ENCODE assay signal across 9 cellular contexts in genomic region chr17:46154151-46154816, GRCh38. TPM values are rescaled to one million over a fixed set of nuclear protein-coding genes. Genes with fewer than 3 reads are reported as not detected.
DNase-seq lines count a peak whose midpoint lies in the region; ATAC-seq and TF ChIP-seq lines count a peak whose summit lies in the region.
"Had no signal": no experiment of that assay in that cellular context is flagged by ENCODE, and none has a peak within 500 bp of the region (broad histone marks: within the 10 kb centered on the region; RNA-seq: fewer than 3 reads in every experiment).

No MANE protein-coding gene starts in this region.

- DNase-seq in HFFc6, result peak; percentile 21
- no peak for DNase-seq in endodermal cell
- no peak for DNase-seq in AG08396 (ENCODE audit: low spot score)
- DNase-seq in body of pancreas, result no peak
- DNase-seq in sciatic nerve (ENCODE audit: low spot score), result no peak
- no peak for DNase-seq in DMS153 (lab: John Stamatoyannopoulos, UW)
- DNase-seq: activated CD4-positive, CD25-positive, alpha-beta regulatory T cell treated with anti-CD3 and anti-CD28 coated beads, Interleukin-2, amount 50 U/mL, for 72 hours had no signal

- H3K36me3 ChIP-seq in endodermal cell (ENCODE audit: control insufficient read depth, insufficient read depth, low read length) (peaks cover 6% of the 10 kb centered on the region), rectal smooth muscle tissue (ENCODE audit: control insufficient read depth, insufficient read depth, low read length) (no peaks in the 10 kb centered on the region), body of pancreas (replicated peaks in 1 of 2; ENCODE audit: insufficient read depth in 1 of 2, low read depth in 2 of 2) (no peaks in the 10 kb centered on the region)

- H3K4me3 ChIP-seq in endodermal cell (ENCODE audit: low read length), result no peak overlapping the region
- no peak overlapping the region for H3K4me3 ChIP-seq in rectal smooth muscle tissue (ENCODE audit: low read length)
- no peak overlapping the region for H3K4me3 ChIP-seq in body of pancreas

- H3K27me3 Mint-ChIP-seq in HFFc6 (ENCODE audit: insufficient read depth), result no peaks in the 10 kb centered on the region
- H3K27me3 Mint-ChIP-seq in endodermal cell (ENCODE audit: insufficient read depth), result no peaks in the 10 kb centered on the region

- intact Hi-C loops in body of pancreas (cut with DNase I) (no loop called here), sciatic nerve (cut with DNase I) (no loop called here)

- H3K36me3 Mint-ChIP-seq in HFFc6 (ENCODE audit: low read depth) (no peaks in the 10 kb centered on the region), endodermal cell (ENCODE audit: low read depth) (peaks cover 6% of the 10 kb centered on the region)

- H3K9me3 Mint-ChIP-seq in HFFc6 (no peaks in the 10 kb centered on the region), endodermal cell (no peaks in the 10 kb centered on the region)

- H3K9ac ChIP-seq in endodermal cell (ENCODE audit: extremely low read depth, low read length, poor library complexity, severe bottlenecking) (peak overlapping the region; percentile 4), rectal smooth muscle tissue (ENCODE audit: low read length) (no peak overlapping the region)

- H3K9me3 ChIP-seq in endodermal cell (ENCODE audit: control insufficient read depth, low read length), result no peaks in the 10 kb centered on the region
- H3K9me3 ChIP-seq in body of pancreas, result no peaks in the 10 kb centered on the region

- no peak overlapping the region for H3K27ac ChIP-seq in endodermal cell (ENCODE audit: low read depth, low read length)
- H3K27ac ChIP-seq in rectal smooth muscle tissue (ENCODE audit: low read depth, low read length), result peak overlapping the region; percentile 0
- peak overlapping the region in 1 of 4 donors; percentile 21 for H3K27ac ChIP-seq in body of pancreas

- H3K27me3 ChIP-seq in endodermal cell (ENCODE audit: control insufficient read depth, insufficient read depth, low read length, poor library complexity, severe bottlenecking), result no peaks in the 10 kb centered on the region
- H3K27me3 ChIP-seq in rectal smooth muscle tissue (ENCODE audit: control insufficient read depth, insufficient read depth, low read length), result no peaks in the 10 kb centered on the region
- no peaks in the 10 kb centered on the region for H3K27me3 ChIP-seq in body of pancreas

- TF ChIP-seq CTCF in HFFc6 (IDR thresholded peaks at IDR 0.05) (no peak), endodermal cell (conservative IDR thresholded peaks at IDR 0.05) (no peak), body of pancreas (IDR thresholded peaks at IDR 0.05) (no peak)

- H3K4me1 ChIP-seq in endodermal cell (ENCODE audit: control insufficient read depth, insufficient read depth, low read length), result peaks cover 21% of the 10 kb centered on the region
- H3K4me1 ChIP-seq in rectal smooth muscle tissue (ENCODE audit: control insufficient read depth, insufficient read depth, low read length), result peaks cover 60% of the 10 kb centered on the region
- H3K4me1 ChIP-seq in body of pancreas, result peaks cover 84% of the 10 kb centered on the region

- H3K4me3 Mint-ChIP-seq in HFFc6, result peak overlapping the region; percentile 47; the same call in 1 of the 2 replicates
- H3K4me3 Mint-ChIP-seq in endodermal cell, result no peak overlapping the region

- H3K27ac Mint-ChIP-seq in HFFc6, result peak overlapping the region; percentile 47; the same call in 1 of the 2 replicates
- peak overlapping the region; percentile 80 for H3K27ac Mint-ChIP-seq in endodermal cell

- H3K4me1 Mint-ChIP-seq in HFFc6 (ENCODE audit: low read depth) (peaks cover 84% of the 10 kb centered on the region), endodermal cell (peaks cover 57% of the 10 kb centered on the region)

- 84 to 86% methylated on average over 2 to 7 of the region's 9 CpGs for WGBS in endodermal cell (ENCODE audit: insufficient coverage in 1 of 2, insufficient read length in 1 of 2), 2 experiments
- WGBS in body of pancreas, 2 donors, result 54 to 62% methylated on average over 9 of the region's 9 CpGs

- ATAC-seq in SK-N-SH treated with all-trans-retinoic acid at 6 μM for 48 hours (peak; percentile 54), body of pancreas (no peak), sciatic nerve (no peak)

- no peak for TF ChIP-seq POLR2A in body of pancreas (IDR thresholded peaks at IDR 0.05)

TF ChIP-seq in SK-N-SH treated with all-trans-retinoic acid at 6 μM for 48 hours, 23 proteins besides CTCF, POLR2A, EP300 and RAD21:
- TF ChIP-seq ZNF565 (CRISPR knock-in tag; conservative IDR thresholded peaks at IDR 0.05; ENCODE audit: low read depth) (no peak), ARNTL (CRISPR knock-in tag; IDR thresholded peaks at IDR 0.05; ENCODE audit: borderline replicate concordance, low read depth) (no peak), PATZ1 (CRISPR knock-in tag; IDR thresholded peaks at IDR 0.05; ENCODE audit: borderline replicate concordance) (no peak), BACH2 (CRISPR knock-in tag; IDR thresholded peaks at IDR 0.05; ENCODE audit: borderline replicate concordance) (no peak), TCF4 (CRISPR knock-in tag; IDR thresholded peaks at IDR 0.05; ENCODE audit: borderline replicate concordance) (no peak), OSR1 (CRISPR knock-in tag; IDR thresholded peaks at IDR 0.05) (no peak), ISL1 (CRISPR knock-in tag; IDR thresholded peaks at IDR 0.05) (no peak), ZFP30 (CRISPR knock-in tag; IDR thresholded peaks at IDR 0.05) (no peak), TOX (CRISPR knock-in tag; IDR thresholded peaks at IDR 0.05; ENCODE audit: borderline replicate concordance) (no peak), ZNF70 (CRISPR knock-in tag; IDR thresholded peaks at IDR 0.05) (no peak), CSRNP3 (CRISPR knock-in tag; IDR thresholded peaks at IDR 0.05) (no peak), ZFP3 (CRISPR knock-in tag; IDR thresholded peaks at IDR 0.05) (no peak), SNAI2 (CRISPR knock-in tag; IDR thresholded peaks at IDR 0.05) (no peak), POU6F1 (CRISPR knock-in tag; IDR thresholded peaks at IDR 0.05; ENCODE audit: borderline replicate concordance, low read depth) (no peak), CSDC2 (CRISPR knock-in tag; IDR thresholded peaks at IDR 0.05) (no peak), RARB (CRISPR knock-in tag; IDR thresholded peaks at IDR 0.05) (no peak)
TF ChIP-seq in SK-N-SH treated with all-trans-retinoic acid at 6 μM for 48 hours: peak in this region for 0.

RNA-seq across cellular contexts. Expression of gene KANSL1, which starts 38.9 kb away (rescaled TPM):
- total RNA-seq in HFFc6 (2021; fragmentation: NEBNext Ultra II Directional; extraction: Animal tissue kit (Norgen Biotek cat#: 25700)), result 10 to 100 TPM; 23.8 to 33.0 (median 27.7) TPM
- total RNA-seq in endodermal cell (100 to 1,000 TPM; 137 to 144 TPM), body of pancreas (100 to 1,000 TPM in 1 of 2 donors, 10 to 100 TPM in 1; 68.2 to 190 TPM), sciatic nerve (108 TPM)
- 51.0 TPM for polyA plus RNA-seq in endodermal cell (2013, experiment 1 of 2)
- polyA plus RNA-seq in endodermal cell (2013, experiment 2 of 2), result 47.0 TPM
